ENCODE assay signal across 33 cellular contexts in the genomic region with DNA sequence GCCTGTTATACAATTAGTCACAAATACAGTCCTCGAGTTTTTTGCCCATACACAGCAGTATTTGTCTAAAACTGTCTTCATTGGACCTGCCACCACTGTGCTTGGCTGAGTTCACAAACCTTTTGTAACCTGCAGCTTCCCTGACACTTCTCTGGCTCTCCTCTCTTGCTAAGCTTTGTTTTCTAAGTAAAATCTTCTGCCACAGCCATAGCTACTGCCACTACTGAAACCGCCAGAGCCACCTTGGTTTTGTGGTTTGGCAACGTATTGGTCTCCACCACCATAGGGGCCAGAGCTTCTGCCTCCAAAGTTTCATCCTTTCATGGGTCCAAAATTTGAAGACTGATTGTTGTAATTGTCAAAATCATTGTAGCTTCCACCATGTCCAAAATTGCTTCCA.
"Had no signal": no experiment of that assay in that cellular context is flagged by ENCODE, and none has a peak within 500 bp of the region (broad histone marks: within the 10 kb centered on the region; RNA-seq: fewer than 3 reads in every experiment).

No MANE protein-coding gene starts in this region.

- DNase-seq: Kasumi-1, MG63, NCI-H1048, NCI-H1092 treated with DMSO at 0.1 percent for 48 hours, NCI-H1105 treated with DMSO at 0.1 percent for 48 hours, NCI-H1417, NCI-H1436, NCI-H146, NCI-H1694, NCI-H187, NCI-H1930, NCI-H2029 treated with DMSO at 0.1 percent for 48 hours, NCI-H2081 treated with DMSO at 0.1 percent for 48 hours, NCI-H2107, NCI-H2171, NCI-H226, NCI-H446 treated with DMSO at 0.1 percent for 48 hours, NCI-H510A, NCI-H524, NCI-H526, NCI-H69, NCI-H748 treated with DMSO at 0.1 percent for 48 hours, NCI-H82, PC-9, SHP77, SIG-M5, SJCRH30, SW 1271, T-helper 1 cell had no signal

- FAIRE-seq: RCC 7860 had no signal

- H2AFZ ChIP-seq: PC-9 had no signal

- H3K4me1 ChIP-seq: SJCRH30 had no signal

- H3K4me2 ChIP-seq: PC-9 had no signal

- H3K4me3 ChIP-seq: MG63, PC-9, SJCRH30, SK-N-MC had no signal

- H3K36me3 ChIP-seq: MG63, SJCRH30 had no signal

- H3K27me3 ChIP-seq: MG63, SJCRH30 had no signal

- H3K27ac ChIP-seq: PC-9, SJCRH30, SK-N-MC had no signal

- ATAC-seq: Panc1, SK-N-SH treated with all-trans-retinoic acid at 6 μM for 48 hours had no signal
